1 cellular context compared by ENCODE assay signal in the genomic region with DNA sequence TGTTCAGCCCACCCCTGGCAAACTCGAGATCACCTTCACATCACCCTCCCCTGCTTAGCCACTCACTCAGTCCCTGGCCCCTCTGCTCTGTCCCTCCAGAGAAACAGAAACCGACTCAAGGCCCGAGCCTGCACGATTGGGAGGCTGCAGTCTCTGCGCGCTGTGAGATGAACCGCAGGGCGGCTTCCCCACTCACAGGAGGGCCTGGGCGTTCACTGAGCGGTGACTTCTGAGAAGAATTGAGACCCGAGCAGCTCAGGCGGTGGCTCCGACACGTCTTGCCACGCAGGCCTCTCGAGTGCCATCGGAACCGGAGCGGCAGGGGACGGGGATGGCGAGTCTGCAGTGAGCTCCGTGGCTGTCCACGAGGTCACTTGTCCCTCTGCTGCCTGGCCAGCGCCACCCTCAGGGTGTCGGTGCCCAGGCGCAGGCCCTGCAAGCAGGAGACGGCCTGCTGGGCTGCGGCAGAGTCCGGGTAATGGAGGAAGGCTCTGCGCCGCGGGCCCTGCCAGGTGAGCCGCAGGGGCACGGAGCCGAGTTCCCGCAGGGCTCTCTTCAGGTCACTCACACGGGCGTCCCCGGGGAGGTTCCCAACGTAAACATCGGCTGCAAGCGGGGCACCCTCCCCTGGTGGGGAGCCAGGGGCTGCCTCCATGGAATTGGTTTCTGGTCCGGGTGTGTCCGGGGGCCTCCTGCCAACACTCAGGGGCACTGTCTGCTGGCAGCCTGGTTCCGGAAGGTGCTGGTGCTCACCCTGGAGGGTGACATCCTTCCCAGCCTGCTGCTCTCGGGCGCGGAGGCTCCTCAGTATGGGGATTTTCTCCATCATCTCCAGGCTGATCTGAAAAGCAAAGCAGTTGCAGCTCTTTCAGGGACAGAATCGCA.
TF ChIP-seq lines count a peak whose summit lies in the region.

No MANE protein-coding gene starts in this region.

TF ChIP-seq in H1, 55 proteins besides CTCF, POLR2A, EP300 and RAD21:
- TF ChIP-seq SIRT6 (IDR thresholded peaks at IDR 0.05; ENCODE audit: low read length): no peak
- no peak for TF ChIP-seq SP1 (IDR thresholded peaks at IDR 0.05; ENCODE audit: low read depth, low read length)
- no peak for TF ChIP-seq RNF2 (IDR thresholded peaks at IDR 0.05; ENCODE audit: borderline replicate concordance, low read depth, low read length, missing control alignments, poor library complexity, severe bottlenecking)
- TF ChIP-seq, protein P1, sequence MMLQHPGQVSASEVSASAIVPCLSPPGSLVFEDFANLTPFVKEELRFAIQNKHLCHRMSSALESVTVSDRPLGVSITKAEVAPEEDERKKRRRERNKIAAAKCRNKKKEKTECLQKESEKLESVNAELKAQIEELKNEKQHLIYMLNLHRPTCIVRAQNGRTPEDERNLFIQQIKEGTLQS (IDR thresholded peaks at IDR 0.05; ENCODE audit: insufficient read depth, low read depth, low read length): no peak
- TF ChIP-seq, protein P2, sequence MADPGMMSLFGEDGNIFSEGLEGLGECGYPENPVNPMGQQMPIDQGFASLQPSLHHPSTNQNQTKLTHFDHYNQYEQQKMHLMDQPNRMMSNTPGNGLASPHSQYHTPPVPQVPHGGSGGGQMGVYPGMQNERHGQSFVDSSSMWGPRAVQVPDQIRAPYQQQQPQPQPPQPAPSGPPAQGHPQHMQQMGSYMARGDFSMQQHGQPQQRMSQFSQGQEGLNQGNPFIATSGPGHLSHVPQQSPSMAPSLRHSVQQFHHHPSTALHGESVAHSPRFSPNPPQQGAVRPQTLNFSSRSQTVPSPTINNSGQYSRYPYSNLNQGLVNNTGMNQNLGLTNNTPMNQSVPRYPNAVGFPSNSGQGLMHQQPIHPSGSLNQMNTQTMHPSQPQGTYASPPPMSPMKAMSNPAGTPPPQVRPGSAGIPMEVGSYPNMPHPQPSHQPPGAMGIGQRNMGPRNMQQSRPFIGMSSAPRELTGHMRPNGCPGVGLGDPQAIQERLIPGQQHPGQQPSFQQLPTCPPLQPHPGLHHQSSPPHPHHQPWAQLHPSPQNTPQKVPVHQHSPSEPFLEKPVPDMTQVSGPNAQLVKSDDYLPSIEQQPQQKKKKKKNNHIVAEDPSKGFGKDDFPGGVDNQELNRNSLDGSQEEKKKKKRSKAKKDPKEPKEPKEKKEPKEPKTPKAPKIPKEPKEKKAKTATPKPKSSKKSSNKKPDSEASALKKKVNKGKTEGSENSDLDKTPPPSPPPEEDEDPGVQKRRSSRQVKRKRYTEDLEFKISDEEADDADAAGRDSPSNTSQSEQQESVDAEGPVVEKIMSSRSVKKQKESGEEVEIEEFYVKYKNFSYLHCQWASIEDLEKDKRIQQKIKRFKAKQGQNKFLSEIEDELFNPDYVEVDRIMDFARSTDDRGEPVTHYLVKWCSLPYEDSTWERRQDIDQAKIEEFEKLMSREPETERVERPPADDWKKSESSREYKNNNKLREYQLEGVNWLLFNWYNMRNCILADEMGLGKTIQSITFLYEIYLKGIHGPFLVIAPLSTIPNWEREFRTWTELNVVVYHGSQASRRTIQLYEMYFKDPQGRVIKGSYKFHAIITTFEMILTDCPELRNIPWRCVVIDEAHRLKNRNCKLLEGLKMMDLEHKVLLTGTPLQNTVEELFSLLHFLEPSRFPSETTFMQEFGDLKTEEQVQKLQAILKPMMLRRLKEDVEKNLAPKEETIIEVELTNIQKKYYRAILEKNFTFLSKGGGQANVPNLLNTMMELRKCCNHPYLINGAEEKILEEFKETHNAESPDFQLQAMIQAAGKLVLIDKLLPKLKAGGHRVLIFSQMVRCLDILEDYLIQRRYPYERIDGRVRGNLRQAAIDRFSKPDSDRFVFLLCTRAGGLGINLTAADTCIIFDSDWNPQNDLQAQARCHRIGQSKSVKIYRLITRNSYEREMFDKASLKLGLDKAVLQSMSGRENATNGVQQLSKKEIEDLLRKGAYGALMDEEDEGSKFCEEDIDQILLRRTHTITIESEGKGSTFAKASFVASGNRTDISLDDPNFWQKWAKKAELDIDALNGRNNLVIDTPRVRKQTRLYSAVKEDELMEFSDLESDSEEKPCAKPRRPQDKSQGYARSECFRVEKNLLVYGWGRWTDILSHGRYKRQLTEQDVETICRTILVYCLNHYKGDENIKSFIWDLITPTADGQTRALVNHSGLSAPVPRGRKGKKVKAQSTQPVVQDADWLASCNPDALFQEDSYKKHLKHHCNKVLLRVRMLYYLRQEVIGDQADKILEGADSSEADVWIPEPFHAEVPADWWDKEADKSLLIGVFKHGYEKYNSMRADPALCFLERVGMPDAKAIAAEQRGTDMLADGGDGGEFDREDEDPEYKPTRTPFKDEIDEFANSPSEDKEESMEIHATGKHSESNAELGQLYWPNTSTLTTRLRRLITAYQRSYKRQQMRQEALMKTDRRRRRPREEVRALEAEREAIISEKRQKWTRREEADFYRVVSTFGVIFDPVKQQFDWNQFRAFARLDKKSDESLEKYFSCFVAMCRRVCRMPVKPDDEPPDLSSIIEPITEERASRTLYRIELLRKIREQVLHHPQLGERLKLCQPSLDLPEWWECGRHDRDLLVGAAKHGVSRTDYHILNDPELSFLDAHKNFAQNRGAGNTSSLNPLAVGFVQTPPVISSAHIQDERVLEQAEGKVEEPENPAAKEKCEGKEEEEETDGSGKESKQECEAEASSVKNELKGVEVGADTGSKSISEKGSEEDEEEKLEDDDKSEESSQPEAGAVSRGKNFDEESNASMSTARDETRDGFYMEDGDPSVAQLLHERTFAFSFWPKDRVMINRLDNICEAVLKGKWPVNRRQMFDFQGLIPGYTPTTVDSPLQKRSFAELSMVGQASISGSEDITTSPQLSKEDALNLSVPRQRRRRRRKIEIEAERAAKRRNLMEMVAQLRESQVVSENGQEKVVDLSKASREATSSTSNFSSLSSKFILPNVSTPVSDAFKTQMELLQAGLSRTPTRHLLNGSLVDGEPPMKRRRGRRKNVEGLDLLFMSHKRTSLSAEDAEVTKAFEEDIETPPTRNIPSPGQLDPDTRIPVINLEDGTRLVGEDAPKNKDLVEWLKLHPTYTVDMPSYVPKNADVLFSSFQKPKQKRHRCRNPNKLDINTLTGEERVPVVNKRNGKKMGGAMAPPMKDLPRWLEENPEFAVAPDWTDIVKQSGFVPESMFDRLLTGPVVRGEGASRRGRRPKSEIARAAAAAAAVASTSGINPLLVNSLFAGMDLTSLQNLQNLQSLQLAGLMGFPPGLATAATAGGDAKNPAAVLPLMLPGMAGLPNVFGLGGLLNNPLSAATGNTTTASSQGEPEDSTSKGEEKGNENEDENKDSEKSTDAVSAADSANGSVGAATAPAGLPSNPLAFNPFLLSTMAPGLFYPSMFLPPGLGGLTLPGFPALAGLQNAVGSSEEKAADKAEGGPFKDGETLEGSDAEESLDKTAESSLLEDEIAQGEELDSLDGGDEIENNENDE (IDR thresholded peaks at IDR 0.05; ENCODE audit: insufficient replicate concordance, low read length): no peak
- TF ChIP-seq HDAC6 (IDR thresholded peaks at IDR 0.05; ENCODE audit: low read depth, low read length): no peak
- TF ChIP-seq TAF1 (IDR thresholded peaks at IDR 0.05; ENCODE audit: low read depth, low read length): no peak
- no peak for TF ChIP-seq CHD2 (IDR thresholded peaks at IDR 0.05; ENCODE audit: low read length)
- TF ChIP-seq RXRA (IDR thresholded peaks at IDR 0.05; ENCODE audit: insufficient read depth, low read depth, low read length): no peak
- no peak for TF ChIP-seq KDM5A (IDR thresholded peaks at IDR 0.05; ENCODE audit: low read length)
